Comparison of ENCODE assay signal across 1 cellular context in the genomic region with DNA sequence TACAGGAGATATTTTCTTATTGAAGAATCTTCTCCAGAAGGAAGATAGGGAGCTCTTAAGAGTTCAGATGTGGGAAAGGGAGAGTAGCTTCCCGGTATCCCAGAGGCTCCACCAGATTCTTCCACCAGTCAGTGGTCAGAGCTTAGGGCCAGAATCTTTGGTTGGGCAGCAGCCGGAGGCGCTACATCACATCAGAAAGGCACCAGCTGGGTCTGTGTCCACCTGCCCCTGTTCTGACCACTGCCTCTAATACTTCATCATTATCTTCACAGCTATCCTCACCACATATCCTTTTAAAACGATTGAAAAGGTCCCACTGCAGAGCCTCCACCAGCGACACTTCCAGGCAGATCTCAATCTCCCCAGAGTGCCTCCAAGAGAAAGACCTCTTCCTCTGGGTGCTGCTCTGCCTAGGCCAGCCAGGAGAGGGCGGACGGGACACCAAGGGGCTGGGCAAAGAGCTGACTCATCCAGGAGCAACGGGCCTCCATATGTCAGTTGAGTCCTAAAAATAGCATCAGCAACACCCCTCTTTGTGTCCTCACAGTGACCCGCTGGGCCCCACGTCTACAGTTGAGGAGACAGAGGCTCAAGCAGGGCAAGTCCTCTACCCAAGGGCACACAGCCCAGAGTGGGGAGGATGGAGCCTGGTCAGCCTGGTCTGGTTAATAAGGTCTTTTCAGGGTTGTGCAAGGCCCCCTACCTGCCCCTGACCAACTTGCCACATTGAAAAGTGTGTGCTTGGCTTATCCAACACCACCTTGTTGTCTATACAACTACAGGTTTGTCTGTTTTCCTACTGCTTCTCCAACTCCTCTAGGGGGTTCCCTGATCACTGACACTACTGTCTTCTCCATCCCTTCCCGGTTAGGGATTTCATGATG.
TF ChIP-seq lines count a peak whose summit lies in the region.

No MANE protein-coding gene starts in this region.

TF ChIP-seq in K562, 482 proteins besides CTCF, POLR2A, EP300 and RAD21 (continued from another document and continues in another):
- TF ChIP-seq, protein P1, sequence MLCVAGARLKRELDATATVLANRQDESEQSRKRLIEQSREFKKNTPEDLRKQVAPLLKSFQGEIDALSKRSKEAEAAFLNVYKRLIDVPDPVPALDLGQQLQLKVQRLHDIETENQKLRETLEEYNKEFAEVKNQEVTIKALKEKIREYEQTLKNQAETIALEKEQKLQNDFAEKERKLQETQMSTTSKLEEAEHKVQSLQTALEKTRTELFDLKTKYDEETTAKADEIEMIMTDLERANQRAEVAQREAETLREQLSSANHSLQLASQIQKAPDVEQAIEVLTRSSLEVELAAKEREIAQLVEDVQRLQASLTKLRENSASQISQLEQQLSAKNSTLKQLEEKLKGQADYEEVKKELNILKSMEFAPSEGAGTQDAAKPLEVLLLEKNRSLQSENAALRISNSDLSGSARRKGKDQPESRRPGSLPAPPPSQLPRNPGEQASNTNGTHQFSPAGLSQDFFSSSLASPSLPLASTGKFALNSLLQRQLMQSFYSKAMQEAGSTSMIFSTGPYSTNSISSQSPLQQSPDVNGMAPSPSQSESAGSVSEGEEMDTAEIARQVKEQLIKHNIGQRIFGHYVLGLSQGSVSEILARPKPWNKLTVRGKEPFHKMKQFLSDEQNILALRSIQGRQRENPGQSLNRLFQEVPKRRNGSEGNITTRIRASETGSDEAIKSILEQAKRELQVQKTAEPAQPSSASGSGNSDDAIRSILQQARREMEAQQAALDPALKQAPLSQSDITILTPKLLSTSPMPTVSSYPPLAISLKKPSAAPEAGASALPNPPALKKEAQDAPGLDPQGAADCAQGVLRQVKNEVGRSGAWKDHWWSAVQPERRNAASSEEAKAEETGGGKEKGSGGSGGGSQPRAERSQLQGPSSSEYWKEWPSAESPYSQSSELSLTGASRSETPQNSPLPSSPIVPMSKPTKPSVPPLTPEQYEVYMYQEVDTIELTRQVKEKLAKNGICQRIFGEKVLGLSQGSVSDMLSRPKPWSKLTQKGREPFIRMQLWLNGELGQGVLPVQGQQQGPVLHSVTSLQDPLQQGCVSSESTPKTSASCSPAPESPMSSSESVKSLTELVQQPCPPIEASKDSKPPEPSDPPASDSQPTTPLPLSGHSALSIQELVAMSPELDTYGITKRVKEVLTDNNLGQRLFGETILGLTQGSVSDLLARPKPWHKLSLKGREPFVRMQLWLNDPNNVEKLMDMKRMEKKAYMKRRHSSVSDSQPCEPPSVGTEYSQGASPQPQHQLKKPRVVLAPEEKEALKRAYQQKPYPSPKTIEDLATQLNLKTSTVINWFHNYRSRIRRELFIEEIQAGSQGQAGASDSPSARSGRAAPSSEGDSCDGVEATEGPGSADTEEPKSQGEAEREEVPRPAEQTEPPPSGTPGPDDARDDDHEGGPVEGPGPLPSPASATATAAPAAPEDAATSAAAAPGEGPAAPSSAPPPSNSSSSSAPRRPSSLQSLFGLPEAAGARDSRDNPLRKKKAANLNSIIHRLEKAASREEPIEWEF (CRISPR knock-in tag; IDR thresholded peaks at IDR 0.05): no peak
- TF ChIP-seq ZNF133 (CRISPR knock-in tag; IDR thresholded peaks at IDR 0.05): no peak
- TF ChIP-seq ZNF583 (CRISPR knock-in tag; IDR thresholded peaks at IDR 0.05): peak; percentile 62; the same call in 1 of the 2 replicates
- TF ChIP-seq ZNF57 (CRISPR knock-in tag; IDR thresholded peaks at IDR 0.05): no peak
- peak; percentile 70 to 87 for TF ChIP-seq RCOR1 (IDR thresholded peaks at IDR 0.05; ENCODE audit: borderline replicate concordance in 1 of 2, low read depth in 2 of 2, low read length in 2 of 2)
- 0 out of 2 replicates have a peak, but pooled peaks have one; percentile 47 for TF ChIP-seq POLR2AphosphoS5 (IDR thresholded peaks at IDR 0.05; ENCODE audit: control insufficient read depth, insufficient read depth, low read depth, low read length)
- TF ChIP-seq GATAD2B (IDR thresholded peaks at IDR 0.05; ENCODE audit: borderline replicate concordance): peak; percentile 74; the same call in 1 of the 2 replicates
- peak; percentile 91 for TF ChIP-seq SMC3 (conservative IDR thresholded peaks at IDR 0.05; ENCODE audit: insufficient read depth, low read depth, low read length)
- no peak for TF ChIP-seq ZBTB1 (CRISPR knock-in tag; IDR thresholded peaks at IDR 0.05; ENCODE audit: borderline replicate concordance, low read depth)
- TF ChIP-seq POLR2AphosphoS2 (IDR thresholded peaks at IDR 0.05; ENCODE audit: low read length): no peak
- no peak for TF ChIP-seq RHOXF2B (CRISPR knock-in tag; conservative IDR thresholded peaks at IDR 0.05)
- TF ChIP-seq ZNF134 (CRISPR knock-in tag; conservative IDR thresholded peaks at IDR 0.05): peak; percentile 32; the same call in 1 of the 2 replicates
- no peak for TF ChIP-seq CBFB (CRISPR knock-in tag; IDR thresholded peaks at IDR 0.05)
- TF ChIP-seq ZNF395 (CRISPR knock-in tag; IDR thresholded peaks at IDR 0.05): peak; percentile 88
- TF ChIP-seq ERF (CRISPR knock-in tag; IDR thresholded peaks at IDR 0.05): no peak
- TF ChIP-seq, protein P2, sequence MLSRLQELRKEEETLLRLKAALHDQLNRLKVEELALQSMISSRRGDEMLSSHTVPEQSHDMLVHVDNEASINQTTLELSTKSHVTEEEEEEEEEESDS (CRISPR knock-in tag; IDR thresholded peaks at IDR 0.05): no peak
- TF ChIP-seq HDAC8 (tag; IDR thresholded peaks at IDR 0.05): peak; percentile 24; the same call in 1 of the 2 replicates
- no peak for TF ChIP-seq E2F4 (CRISPR knock-in tag; IDR thresholded peaks at IDR 0.05; ENCODE audit: low read depth)
- peak; percentile 99 for TF ChIP-seq ZNF592 (IDR thresholded peaks at IDR 0.05)
- TF ChIP-seq ZNF212 (CRISPR knock-in tag; IDR thresholded peaks at IDR 0.05): no peak
- TF ChIP-seq MTA3 (IDR thresholded peaks at IDR 0.05; ENCODE audit: borderline replicate concordance): peak; percentile 79; the same call in 1 of the 2 replicates
- TF ChIP-seq CBFA2T3 (IDR thresholded peaks at IDR 0.05): peak; percentile 51
- TF ChIP-seq CC2D1A (IDR thresholded peaks at IDR 0.05): peak; percentile 42; the same call in 1 of the 2 replicates
- peak; percentile 83 for TF ChIP-seq MYNN (IDR thresholded peaks at IDR 0.05)
- no peak for TF ChIP-seq MYNN (CRISPR knock-in tag; IDR thresholded peaks at IDR 0.05)
- TF ChIP-seq ZNF551 (CRISPR knock-in tag; IDR thresholded peaks at IDR 0.05): no peak
- TF ChIP-seq NR2F6 (CRISPR knock-in tag; IDR thresholded peaks at IDR 0.05): no peak
- no peak for TF ChIP-seq MYBL2 (IDR thresholded peaks at IDR 0.05; ENCODE audit: low read depth)
- TF ChIP-seq MYBL2 (CRISPR knock-in tag; IDR thresholded peaks at IDR 0.05; ENCODE audit: borderline replicate concordance): no peak
- TF ChIP-seq, protein P3, sequence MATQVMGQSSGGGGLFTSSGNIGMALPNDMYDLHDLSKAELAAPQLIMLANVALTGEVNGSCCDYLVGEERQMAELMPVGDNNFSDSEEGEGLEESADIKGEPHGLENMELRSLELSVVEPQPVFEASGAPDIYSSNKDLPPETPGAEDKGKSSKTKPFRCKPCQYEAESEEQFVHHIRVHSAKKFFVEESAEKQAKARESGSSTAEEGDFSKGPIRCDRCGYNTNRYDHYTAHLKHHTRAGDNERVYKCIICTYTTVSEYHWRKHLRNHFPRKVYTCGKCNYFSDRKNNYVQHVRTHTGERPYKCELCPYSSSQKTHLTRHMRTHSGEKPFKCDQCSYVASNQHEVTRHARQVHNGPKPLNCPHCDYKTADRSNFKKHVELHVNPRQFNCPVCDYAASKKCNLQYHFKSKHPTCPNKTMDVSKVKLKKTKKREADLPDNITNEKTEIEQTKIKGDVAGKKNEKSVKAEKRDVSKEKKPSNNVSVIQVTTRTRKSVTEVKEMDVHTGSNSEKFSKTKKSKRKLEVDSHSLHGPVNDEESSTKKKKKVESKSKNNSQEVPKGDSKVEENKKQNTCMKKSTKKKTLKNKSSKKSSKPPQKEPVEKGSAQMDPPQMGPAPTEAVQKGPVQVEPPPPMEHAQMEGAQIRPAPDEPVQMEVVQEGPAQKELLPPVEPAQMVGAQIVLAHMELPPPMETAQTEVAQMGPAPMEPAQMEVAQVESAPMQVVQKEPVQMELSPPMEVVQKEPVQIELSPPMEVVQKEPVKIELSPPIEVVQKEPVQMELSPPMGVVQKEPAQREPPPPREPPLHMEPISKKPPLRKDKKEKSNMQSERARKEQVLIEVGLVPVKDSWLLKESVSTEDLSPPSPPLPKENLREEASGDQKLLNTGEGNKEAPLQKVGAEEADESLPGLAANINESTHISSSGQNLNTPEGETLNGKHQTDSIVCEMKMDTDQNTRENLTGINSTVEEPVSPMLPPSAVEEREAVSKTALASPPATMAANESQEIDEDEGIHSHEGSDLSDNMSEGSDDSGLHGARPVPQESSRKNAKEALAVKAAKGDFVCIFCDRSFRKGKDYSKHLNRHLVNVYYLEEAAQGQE (CRISPR knock-in tag; IDR thresholded peaks at IDR 0.05; ENCODE audit: low read depth): 0 out of 2 replicates have a peak, but pooled peaks have one; percentile 26
- peak; percentile 45; the same call in 1 of the 2 replicates for TF ChIP-seq RUNX1 (IDR thresholded peaks at IDR 0.05; ENCODE audit: low read depth)
- TF ChIP-seq HNRNPL (IDR thresholded peaks at IDR 0.05; ENCODE audit: low read depth, low read length): peak; percentile 31; the same call in 1 of the 2 replicates
- TF ChIP-seq, protein P4, sequence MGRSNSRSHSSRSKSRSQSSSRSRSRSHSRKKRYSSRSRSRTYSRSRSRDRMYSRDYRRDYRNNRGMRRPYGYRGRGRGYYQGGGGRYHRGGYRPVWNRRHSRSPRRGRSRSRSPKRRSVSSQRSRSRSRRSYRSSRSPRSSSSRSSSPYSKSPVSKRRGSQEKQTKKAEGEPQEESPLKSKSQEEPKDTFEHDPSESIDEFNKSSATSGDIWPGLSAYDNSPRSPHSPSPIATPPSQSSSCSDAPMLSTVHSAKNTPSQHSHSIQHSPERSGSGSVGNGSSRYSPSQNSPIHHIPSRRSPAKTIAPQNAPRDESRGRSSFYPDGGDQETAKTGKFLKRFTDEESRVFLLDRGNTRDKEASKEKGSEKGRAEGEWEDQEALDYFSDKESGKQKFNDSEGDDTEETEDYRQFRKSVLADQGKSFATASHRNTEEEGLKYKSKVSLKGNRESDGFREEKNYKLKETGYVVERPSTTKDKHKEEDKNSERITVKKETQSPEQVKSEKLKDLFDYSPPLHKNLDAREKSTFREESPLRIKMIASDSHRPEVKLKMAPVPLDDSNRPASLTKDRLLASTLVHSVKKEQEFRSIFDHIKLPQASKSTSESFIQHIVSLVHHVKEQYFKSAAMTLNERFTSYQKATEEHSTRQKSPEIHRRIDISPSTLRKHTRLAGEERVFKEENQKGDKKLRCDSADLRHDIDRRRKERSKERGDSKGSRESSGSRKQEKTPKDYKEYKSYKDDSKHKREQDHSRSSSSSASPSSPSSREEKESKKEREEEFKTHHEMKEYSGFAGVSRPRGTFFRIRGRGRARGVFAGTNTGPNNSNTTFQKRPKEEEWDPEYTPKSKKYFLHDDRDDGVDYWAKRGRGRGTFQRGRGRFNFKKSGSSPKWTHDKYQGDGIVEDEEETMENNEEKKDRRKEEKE (IDR thresholded peaks at IDR 0.05; ENCODE audit: borderline replicate concordance in 1 of 2, control insufficient read depth in 1 of 2, low read depth in 2 of 2, low read length in 1 of 2): no peak; a peak in 1 of 4 replicates
- no peak for TF ChIP-seq CREB5 (CRISPR knock-in tag; IDR thresholded peaks at IDR 0.05)
